ENCODE assay signal across 21 cellular contexts in the genomic region with DNA sequence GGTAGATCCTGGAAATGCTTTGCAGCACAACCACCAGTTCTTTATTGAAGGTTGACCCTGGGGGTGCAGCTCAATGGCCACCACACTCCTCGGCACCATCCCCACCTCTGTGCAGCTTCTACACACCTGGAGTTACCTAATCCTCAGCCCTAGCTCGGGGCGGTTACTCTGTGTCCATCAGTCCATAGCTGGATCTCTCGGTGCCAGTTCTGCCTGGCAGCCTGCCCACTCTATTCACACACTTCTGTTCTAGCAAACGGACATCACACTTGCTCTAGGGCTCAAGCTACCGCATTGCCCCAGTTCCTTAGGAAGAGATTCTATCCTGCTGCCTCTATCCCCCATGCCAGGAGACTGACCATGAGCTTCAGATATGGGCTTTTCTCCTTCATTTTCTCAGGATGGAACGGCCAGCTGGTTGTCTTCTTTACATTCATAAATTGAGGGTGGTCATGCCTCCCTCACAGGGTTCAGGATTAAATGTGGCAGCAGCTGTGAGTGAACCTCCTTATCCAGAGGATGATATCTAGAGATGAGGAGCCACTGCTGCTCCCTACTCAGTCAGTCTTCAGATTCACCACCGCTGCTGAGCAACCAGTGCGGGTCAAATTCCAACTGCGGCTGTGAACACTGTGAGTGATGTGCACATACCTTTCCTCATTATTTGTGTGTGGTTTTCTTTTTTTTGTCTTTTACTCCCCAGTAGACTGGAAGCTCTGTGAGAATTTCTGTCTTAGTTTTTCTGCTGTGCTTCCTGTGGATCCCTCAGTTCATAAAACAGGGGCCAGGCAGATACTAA.
"Had no signal": no experiment of that assay in that cellular context is flagged by ENCODE, and none has a peak within 500 bp of the region (broad histone marks: within the 10 kb centered on the region; RNA-seq: fewer than 3 reads in every experiment).

No MANE protein-coding gene starts in this region.

- H3K4me3 ChIP-seq: esophagus muscularis mucosa, heart right ventricle, thoracic aorta, upper lobe of right lung had no signal

- FAIRE-seq: endothelial cell of umbilical vein had no signal

- ATAC-seq: activated T-cell treated with anti-CD3 and anti-CD28 coated beads, Interleukin-2, amount 50 U/mL, for 4 hours; heart right ventricle; left colon; T-helper 17 cell; upper lobe of right lung had no signal

- H3K4me1 ChIP-seq: esophagus muscularis mucosa, heart right ventricle, upper lobe of right lung had no signal

- H3K27me3 ChIP-seq: esophagus muscularis mucosa, heart right ventricle, upper lobe of right lung had no signal

- H3K9me3 ChIP-seq: esophagus muscularis mucosa, thoracic aorta, upper lobe of right lung had no signal

- H3K27ac ChIP-seq: esophagus muscularis mucosa, heart right ventricle, thoracic aorta, upper lobe of right lung, VCaP had no signal

- H3K36me3 ChIP-seq: esophagus muscularis mucosa, heart right ventricle, thoracic aorta, upper lobe of right lung had no signal

- DNase-seq: activated CD4-positive, alpha-beta T cell treated with anti-CD3 and anti-CD28 coated beads, Interleukin-2, amount 50 U/mL, for 1 hour; activated CD4-positive, CD25-positive, alpha-beta regulatory T cell treated with anti-CD3 and anti-CD28 coated beads, Interleukin-2, amount 50 U/mL, for 72 hours; activated CD8-positive, alpha-beta memory T cell treated with anti-CD3 and anti-CD28 coated beads, Interleukin-2, amount 50 U/mL, for 4 hours; activated naive CD4-positive, alpha-beta T cell treated with anti-CD3 and anti-CD28 coated beads for 36 hours; activated T-cell treated with anti-CD3 and anti-CD28 coated beads, Interleukin-2, amount 50 U/mL, for 4 hours; aorta; cerebellar nuclear complex; dermis blood vessel endothelial cell; effector memory CD4-positive, alpha-beta T cell; mammary epithelial cell; nephron progenitor cell; occipital lobe; stimulated activated CD4-positive, alpha-beta T cell treated with anti-CD3 and anti-CD28 coated beads, Interleukin-2, amount 100 ng/mL, for 48 hours; T-helper 17 cell; upper lobe of right lung had no signal
